Comparison of ENCODE assay signal across 8 cellular contexts in genomic region chr1:226643167-226643566, GRCh38.
DNase-seq lines count a peak whose midpoint lies in the region; ATAC-seq and TF ChIP-seq lines count a peak whose summit lies in the region.

No MANE protein-coding gene starts in this region.

- H3K27me3 ChIP-seq in mesendoderm (ENCODE audit: insufficient read depth, low read length, poor library complexity) (no peaks in the 10 kb centered on the region), stomach (no peaks in the 10 kb centered on the region)

- H3K4ac ChIP-seq in mesendoderm (ENCODE audit: low read depth, low read length) = no peak overlapping the region

- H3K27me3 Mint-ChIP-seq in activated naive CD8-positive, alpha-beta T cell treated with anti-CD3 and anti-CD28 coated beads, Interleukin-2, amount 10 ng/mL, durations not matched to agents 7 days and 5 days = no peaks in the 10 kb centered on the region

- POLR2A ChIA-PET in activated naive CD8-positive, alpha-beta T cell treated with anti-CD3 and anti-CD28 coated beads, Interleukin-2, amount 10 ng/mL, durations not matched to agents 7 days and 5 days (lab: Charles Lee) = interaction anchor here (1.0 to 2.0 kb wide), 5 partner anchors 18 to 185 kb away, joined by 3 to 7 read pairs (median 3); partner anchors contain the start of gene ITPKB

- peak overlapping the region; percentile 90 for H3K27ac Mint-ChIP-seq in activated naive CD8-positive, alpha-beta T cell treated with anti-CD3 and anti-CD28 coated beads, Interleukin-2, amount 10 ng/mL, durations not matched to agents 7 days and 5 days

- H3K18ac ChIP-seq in mesendoderm (ENCODE audit: low read length) = no peak overlapping the region

- no peak overlapping the region for H4K8ac ChIP-seq in mesendoderm (ENCODE audit: low read depth, low read length)

- no peak overlapping the region for H2BK120ac ChIP-seq in mesendoderm (ENCODE audit: low read depth, low read length)

- ATAC-seq in GM19023 (IDR thresholded peaks at IDR 0.05; ENCODE audit: unreplicated experiment) (peak; percentile 54), HG03060 (IDR thresholded peaks at IDR 0.05; ENCODE audit: low read depth, unreplicated experiment) (peak; percentile 69)
- peak; percentile 69 for ATAC-seq in activated naive CD8-positive, alpha-beta T cell treated with anti-CD3 and anti-CD28 coated beads, Interleukin-2, amount 10 ng/mL, durations not matched to agents 7 days and 5 days (ENCODE audit: low read depth)

- no peak for TF ChIP-seq CTCF in stomach (IDR thresholded peaks at IDR 0.05)

- H2BK15ac ChIP-seq in mesendoderm (replicated peaks; ENCODE audit: low read depth) = no peak overlapping the region

- H3K4me2 ChIP-seq in mesendoderm (ENCODE audit: low read length) = no peak overlapping the region

- peak overlapping the region; percentile 56 for H3K56ac ChIP-seq in mesendoderm (ENCODE audit: low read length)

- H3K4me3 Mint-ChIP-seq in activated naive CD8-positive, alpha-beta T cell treated with anti-CD3 and anti-CD28 coated beads, Interleukin-2, amount 10 ng/mL, durations not matched to agents 7 days and 5 days = peak overlapping the region; percentile 72

- H2AK5ac ChIP-seq in mesendoderm (ENCODE audit: low read length) = no peak overlapping the region

- H3K4me1 Mint-ChIP-seq in activated naive CD8-positive, alpha-beta T cell treated with anti-CD3 and anti-CD28 coated beads, Interleukin-2, amount 10 ng/mL, durations not matched to agents 7 days and 5 days = peaks cover 36% of the 10 kb centered on the region

- H3K27ac ChIP-seq in mesendoderm (ENCODE audit: low read depth, low read length) (peak overlapping the region; percentile 13), stomach (peak overlapping the region in 3 of 5 donors; percentile 10 to 85 (median 46))

- no peaks in the 10 kb centered on the region for H3K4me1 ChIP-seq in mesendoderm (ENCODE audit: control insufficient read depth, low read depth, low read length)
- H3K4me1 ChIP-seq in stomach = peaks cover 10 to 49% (median 31%) of the 10 kb centered on the region in 4 donors

- no peaks in the 10 kb centered on the region for H3K9me3 ChIP-seq in stomach

- H2BK5ac ChIP-seq in mesendoderm (ENCODE audit: low read length) = no peak overlapping the region

- H3K23ac ChIP-seq in mesendoderm (ENCODE audit: low read length) = no peak overlapping the region

- no peak for TF ChIP-seq EP300 in stomach (IDR thresholded peaks at IDR 0.05)

- H3K79me1 ChIP-seq in mesendoderm (ENCODE audit: low read length) = no peaks in the 10 kb centered on the region

- H3K79me2 ChIP-seq in mesendoderm (ENCODE audit: control insufficient read depth, insufficient read depth, low read length) = no peaks in the 10 kb centered on the region

- H3K4me3 ChIP-seq in mesendoderm (ENCODE audit: low read length) (no peak overlapping the region), stomach (no peak overlapping the region)

- peaks cover 7% of the 10 kb centered on the region for H3K36me3 Mint-ChIP-seq in activated naive CD8-positive, alpha-beta T cell treated with anti-CD3 and anti-CD28 coated beads, Interleukin-2, amount 10 ng/mL, durations not matched to agents 7 days and 5 days

- no peaks in the 10 kb centered on the region for H3K9me3 Mint-ChIP-seq in activated naive CD8-positive, alpha-beta T cell treated with anti-CD3 and anti-CD28 coated beads, Interleukin-2, amount 10 ng/mL, durations not matched to agents 7 days and 5 days

- no peak overlapping the region for H4K5ac ChIP-seq in mesendoderm (ENCODE audit: low read length)

- H3K9ac ChIP-seq in mesendoderm (ENCODE audit: low read length) = no peak overlapping the region

- DNase-seq in SIG-M5 treated with dmso at 0.1 percent for 504 hours (lab: John Stamatoyannopoulos, UW; ENCODE audit: unreplicated experiment) = peak; percentile 96
- DNase-seq in activated naive CD8-positive, alpha-beta T cell treated with anti-CD3 and anti-CD28 coated beads, Interleukin-2, amount 10 ng/mL, durations not matched to agents 7 days and 5 days = peak; percentile 54
- DNase-seq in mesendoderm = peak; percentile 72
- DNase-seq in stomach = no peak
- no peak for DNase-seq in NCI-H1694 (lab: John Stamatoyannopoulos, UW)
- DNase-seq in NCI-H146 (lab: John Stamatoyannopoulos, UW) = no peak

- H3K36me3 ChIP-seq in mesendoderm (ENCODE audit: control insufficient read depth, insufficient read depth, low read length) (peaks cover 1% of the 10 kb centered on the region), stomach (peaks cover 47 to 87% (median 80%) of the 10 kb centered on the region in 4 donors)

- intact Hi-C loops in stomach (cut with DNase I; ENCODE audit: low total_unique reads) = no loop called here

- no peak for TF ChIP-seq POLR2A in stomach (IDR thresholded peaks at IDR 0.05)

- WGBS in mesendoderm (ENCODE audit: extremely low coverage, insufficient coverage, low lambda C conversion rate) = no CpG with 5 or more reads among the region's 9 CpGs
- 49 to 84% (median 60%) methylated on average over 8 to 9 of the region's 9 CpGs for WGBS in stomach, 5 donors

Comparison
In these comparisons a context has a peak if more than half of its experiments do, and no peak if none do; other contexts are left out.
1. DNase-seq: peak in SIG-M5 treated with dmso at 0.1 percent for 504 hours (single experiment), activated naive CD8-positive, alpha-beta T cell treated with anti-CD3 and anti-CD28 coated beads, Interleukin-2, amount 10 ng/mL, durations not matched to agents 7 days and 5 days (single experiment) and mesendoderm (single experiment); none in stomach (single experiment), NCI-H1694 (single experiment) and NCI-H146 (single experiment).
2. Peak in every context shown above with its lines, with median percentiles within 50 percentile points of each other: ATAC-seq.